ENCODE assay signal across 8 cellular contexts in genomic region chr18:21112543-21113105, GRCh38. TPM values are rescaled to one million over a fixed set of nuclear protein-coding genes. Genes with fewer than 3 reads are reported as not detected.
DNase-seq lines count a peak whose midpoint lies in the region; ATAC-seq, FAIRE-seq and TF ChIP-seq lines count a peak whose summit lies in the region.

No MANE protein-coding gene starts in this region.

- H3K9ac ChIP-seq in PC-3 (ENCODE audit: low read length): peak overlapping the region; percentile 50

- no peak for FAIRE-seq in pancreas (lab: Jason Lieb, UNC)

- H4K20me1 ChIP-seq in PC-3 (ENCODE audit: low read length): peaks cover 28% of the 10 kb centered on the region

- TF ChIP-seq CTCF in PC-3 (conservative IDR thresholded peaks at IDR 0.05; ENCODE audit: low read depth, low read length) (no peak), epithelial cell of proximal tubule (conservative IDR thresholded peaks at IDR 0.05; ENCODE audit: low read depth, low read length) (no peak), pancreas (IDR thresholded peaks at IDR 0.05) (no peak)

- H3K27me3 ChIP-seq in PC-3 (ENCODE audit: low read length) (no peaks in the 10 kb centered on the region), pancreas (no peaks in the 10 kb centered on the region)

- H3K9me2 ChIP-seq in PC-3 (replicated peaks; ENCODE audit: low read length): no peaks in the 10 kb centered on the region

- POLR2A ChIA-PET in PC-3 (lab: Charles Lee; ENCODE audit: unreplicated experiment): interaction anchor here (0.5 kb wide), 1 partner anchor 81 kb away, joined by 7 read pairs; no protein-coding TSS in a partner anchor

- intact Hi-C loops in PC-3 (cut with micrococcal nuclease): loop anchor here (5.0 kb wide), 2 partner anchors 40 to 55 kb away; no protein-coding TSS in a partner anchor
- intact Hi-C loops in pancreas (cut with DNase I): no loop called here

- WGBS in pancreas, 2 donors: 20 to 22% methylated on average over 9 of the region's 9 CpGs

- H3K27ac ChIP-seq in PC-3 (ENCODE audit: low read length) (peak overlapping the region; percentile 43), pancreas (peak overlapping the region in 3 of 4 donors; percentile 54 to 97 (median 87))

- H3F3A ChIP-seq in PC-3 (ENCODE audit: low read length, unreplicated experiment): no peaks in the 10 kb centered on the region

- no peaks in the 10 kb centered on the region for H3K36me3 ChIP-seq in PC-3 (ENCODE audit: low read depth, low read length)
- H3K36me3 ChIP-seq in pancreas: no peaks in the 10 kb centered on the region

- no peak for ATAC-seq in PC-3
- ATAC-seq in pancreas: no peak
- no peak for ATAC-seq in HG03469 (IDR thresholded peaks at IDR 0.05; ENCODE audit: unreplicated experiment)

- H3K4me2 ChIP-seq in PC-3 (ENCODE audit: low read length): peak overlapping the region; percentile 99

- DNase-seq in EH (ENCODE audit: low read depth): peak; percentile 24
- peak; percentile 6 for DNase-seq in PC-3
- DNase-seq in epithelial cell of proximal tubule (ENCODE audit: low read depth): no peak
- DNase-seq in pancreas: no peak
- no peak for DNase-seq in NCI-H2107 treated with DMSO at 0.1 percent for 48 hours (lab: John Stamatoyannopoulos, UW; ENCODE audit: unreplicated experiment)
- no peak for DNase-seq in activated CD4-positive, alpha-beta T cell treated with anti-CD3 and anti-CD28 coated beads for 4 hours
- no peak for DNase-seq in NCI-H2081 treated with DMSO at 0.1 percent for 48 hours (lab: John Stamatoyannopoulos, UW)

- H3K4me3 ChIP-seq in PC-3 (ENCODE audit: low read length): peak overlapping the region; percentile 83
- H3K4me3 ChIP-seq in epithelial cell of proximal tubule (ENCODE audit: low read depth, low read length): peak overlapping the region; percentile 69
- H3K4me3 ChIP-seq in pancreas: peak overlapping the region; percentile 36 to 97 (median 65)

- H3K9me3 ChIP-seq in PC-3 (ENCODE audit: low read length) (no peaks in the 10 kb centered on the region), pancreas (no peaks in the 10 kb centered on the region)

- CTCF ChIA-PET in PC-3 (lab: Charles Lee): interaction anchor here (1.6 kb wide), 1 partner anchor 19 kb away, joined by 4 read pairs; no protein-coding TSS in a partner anchor

- peaks cover 15% of the 10 kb centered on the region for H3K4me1 ChIP-seq in PC-3 (ENCODE audit: insufficient read depth, low read length)
- H3K4me1 ChIP-seq in pancreas: peaks cover 12 to 18% (median 18%) of the 10 kb centered on the region in 3 donors

- peak overlapping the region; percentile 93 for H2AFZ ChIP-seq in PC-3 (ENCODE audit: low read length)

- H3K79me2 ChIP-seq in PC-3 (ENCODE audit: low read length): peaks cover 39% of the 10 kb centered on the region

- BruUV-seq in PC-3 (replicated peaks; lab: Mats Ljungman, UMichigan): no TSS peak

RNA-seq across cellular contexts. Expression of gene ROCK1, which starts 1.0 kb away (rescaled TPM):
- total RNA-seq in PC-3 (2014; rRNA removed) (22.2 and 37.0 TPM in 2 replicates), epithelial cell of proximal tubule (18.6 and 19.0 TPM in 2 replicates), pancreas (10 to 100 TPM; 11.1 to 25.1 (median 13.7) TPM)
- 1 to 10 TPM; 6.1 to 9.3 TPM for polyA plus RNA-seq in pancreas

Comparison
In these comparisons a context has a peak if more than half of its experiments do, and no peak if none do; other contexts are left out.
1. DNase-seq: peak in EH (single experiment) and PC-3 (single experiment); none in epithelial cell of proximal tubule (single experiment), pancreas (0 of 6), NCI-H2107 treated with DMSO at 0.1 percent for 48 hours (single experiment), activated CD4-positive, alpha-beta T cell treated with anti-CD3 and anti-CD28 coated beads for 4 hours (0 of 2) and NCI-H2081 treated with DMSO at 0.1 percent for 48 hours (single experiment).
2. Peak in every context shown above with its lines, with median percentiles within 50 percentile points of each other: H3K4me3 ChIP-seq.